ENCODE assay signal across 1 cellular context in the genomic region with DNA sequence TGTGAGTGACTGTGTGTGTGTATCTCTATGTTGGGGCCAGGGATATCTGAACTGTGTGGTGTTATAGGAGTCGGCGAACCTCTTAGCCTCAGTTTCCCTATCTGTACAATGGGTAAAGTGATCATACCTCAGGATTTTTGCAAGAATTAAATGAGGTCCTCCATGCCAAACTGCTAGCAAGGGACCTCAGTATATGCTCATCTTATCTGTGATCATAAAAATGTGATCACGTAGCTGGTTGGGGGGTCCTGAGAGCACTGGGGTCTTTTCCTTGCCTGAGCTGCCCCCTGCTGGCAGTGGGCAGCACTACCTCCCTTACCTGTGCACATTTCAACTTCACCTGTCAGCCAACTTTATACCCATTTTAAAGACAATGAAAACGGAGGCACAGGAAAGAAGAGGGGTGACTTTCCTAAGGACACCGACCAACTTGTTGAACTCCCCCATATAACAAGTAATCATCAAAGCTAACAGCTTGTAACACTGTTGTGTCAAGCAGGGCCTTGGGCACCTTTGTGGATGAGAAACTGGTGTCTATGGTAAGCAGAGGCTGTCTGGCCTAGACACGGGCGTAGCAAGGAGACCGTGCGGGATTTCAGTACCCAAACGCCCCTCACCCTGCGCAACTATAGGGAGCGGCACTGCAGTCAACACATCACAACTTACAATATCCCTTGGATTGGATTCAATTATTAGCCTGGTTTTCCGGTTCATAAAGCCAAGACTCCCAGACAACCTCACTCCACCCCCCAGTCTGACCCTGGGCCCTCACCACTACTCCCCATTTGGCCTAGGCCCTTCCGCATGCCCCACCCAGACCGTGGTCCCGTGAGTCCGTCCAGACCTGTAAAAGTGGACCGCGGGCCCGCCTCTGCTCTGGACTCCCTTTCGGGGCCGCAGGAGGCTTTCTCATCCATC.
TF ChIP-seq lines count a peak whose summit lies in the region.

No MANE protein-coding gene starts in this region.

TF ChIP-seq in HepG2, 621 proteins besides CTCF, POLR2A, EP300 and RAD21 (continues in another document):
- no peak for TF ChIP-seq ZFY (CRISPR knock-in tag; IDR thresholded peaks at IDR 0.05)
- TF ChIP-seq, protein P1, sequence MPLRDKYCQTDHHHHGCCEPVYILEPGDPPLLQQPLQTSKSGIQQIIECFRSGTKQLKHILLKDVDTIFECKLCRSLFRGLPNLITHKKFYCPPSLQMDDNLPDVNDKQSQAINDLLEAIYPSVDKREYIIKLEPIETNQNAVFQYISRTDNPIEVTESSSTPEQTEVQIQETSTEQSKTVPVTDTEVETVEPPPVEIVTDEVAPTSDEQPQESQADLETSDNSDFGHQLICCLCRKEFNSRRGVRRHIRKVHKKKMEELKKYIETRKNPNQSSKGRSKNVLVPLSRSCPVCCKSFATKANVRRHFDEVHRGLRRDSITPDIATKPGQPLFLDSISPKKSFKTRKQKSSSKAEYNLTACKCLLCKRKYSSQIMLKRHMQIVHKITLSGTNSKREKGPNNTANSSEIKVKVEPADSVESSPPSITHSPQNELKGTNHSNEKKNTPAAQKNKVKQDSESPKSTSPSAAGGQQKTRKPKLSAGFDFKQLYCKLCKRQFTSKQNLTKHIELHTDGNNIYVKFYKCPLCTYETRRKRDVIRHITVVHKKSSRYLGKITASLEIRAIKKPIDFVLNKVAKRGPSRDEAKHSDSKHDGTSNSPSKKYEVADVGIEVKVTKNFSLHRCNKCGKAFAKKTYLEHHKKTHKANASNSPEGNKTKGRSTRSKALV (CRISPR knock-in tag; IDR thresholded peaks at IDR 0.05), result peak; percentile 13; the same call in 1 of the 2 replicates
- no peak for TF ChIP-seq FOXA1 (IDR thresholded peaks at IDR 0.05)
- TF ChIP-seq FOXA1 (CRISPR knock-in tag; IDR thresholded peaks at IDR 0.05), result no peak
- TF ChIP-seq SMAD1 (CRISPR knock-in tag; IDR thresholded peaks at IDR 0.05; ENCODE audit: borderline replicate concordance, low read depth), result no peak
- peak; percentile 28; the same call in 1 of the 2 replicates for TF ChIP-seq ZFP82 (CRISPR knock-in tag; IDR thresholded peaks at IDR 0.05; ENCODE audit: borderline replicate concordance)
- TF ChIP-seq, protein P2, sequence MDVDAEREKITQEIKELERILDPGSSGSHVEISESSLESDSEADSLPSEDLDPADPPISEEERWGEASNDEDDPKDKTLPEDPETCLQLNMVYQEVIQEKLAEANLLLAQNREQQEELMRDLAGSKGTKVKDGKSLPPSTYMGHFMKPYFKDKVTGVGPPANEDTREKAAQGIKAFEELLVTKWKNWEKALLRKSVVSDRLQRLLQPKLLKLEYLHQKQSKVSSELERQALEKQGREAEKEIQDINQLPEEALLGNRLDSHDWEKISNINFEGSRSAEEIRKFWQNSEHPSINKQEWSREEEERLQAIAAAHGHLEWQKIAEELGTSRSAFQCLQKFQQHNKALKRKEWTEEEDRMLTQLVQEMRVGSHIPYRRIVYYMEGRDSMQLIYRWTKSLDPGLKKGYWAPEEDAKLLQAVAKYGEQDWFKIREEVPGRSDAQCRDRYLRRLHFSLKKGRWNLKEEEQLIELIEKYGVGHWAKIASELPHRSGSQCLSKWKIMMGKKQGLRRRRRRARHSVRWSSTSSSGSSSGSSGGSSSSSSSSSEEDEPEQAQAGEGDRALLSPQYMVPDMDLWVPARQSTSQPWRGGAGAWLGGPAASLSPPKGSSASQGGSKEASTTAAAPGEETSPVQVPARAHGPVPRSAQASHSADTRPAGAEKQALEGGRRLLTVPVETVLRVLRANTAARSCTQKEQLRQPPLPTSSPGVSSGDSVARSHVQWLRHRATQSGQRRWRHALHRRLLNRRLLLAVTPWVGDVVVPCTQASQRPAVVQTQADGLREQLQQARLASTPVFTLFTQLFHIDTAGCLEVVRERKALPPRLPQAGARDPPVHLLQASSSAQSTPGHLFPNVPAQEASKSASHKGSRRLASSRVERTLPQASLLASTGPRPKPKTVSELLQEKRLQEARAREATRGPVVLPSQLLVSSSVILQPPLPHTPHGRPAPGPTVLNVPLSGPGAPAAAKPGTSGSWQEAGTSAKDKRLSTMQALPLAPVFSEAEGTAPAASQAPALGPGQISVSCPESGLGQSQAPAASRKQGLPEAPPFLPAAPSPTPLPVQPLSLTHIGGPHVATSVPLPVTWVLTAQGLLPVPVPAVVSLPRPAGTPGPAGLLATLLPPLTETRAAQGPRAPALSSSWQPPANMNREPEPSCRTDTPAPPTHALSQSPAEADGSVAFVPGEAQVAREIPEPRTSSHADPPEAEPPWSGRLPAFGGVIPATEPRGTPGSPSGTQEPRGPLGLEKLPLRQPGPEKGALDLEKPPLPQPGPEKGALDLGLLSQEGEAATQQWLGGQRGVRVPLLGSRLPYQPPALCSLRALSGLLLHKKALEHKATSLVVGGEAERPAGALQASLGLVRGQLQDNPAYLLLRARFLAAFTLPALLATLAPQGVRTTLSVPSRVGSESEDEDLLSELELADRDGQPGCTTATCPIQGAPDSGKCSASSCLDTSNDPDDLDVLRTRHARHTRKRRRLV (CRISPR knock-in tag; IDR thresholded peaks at IDR 0.05), result peak; percentile 22; the same call in 1 of the 2 replicates
- TF ChIP-seq, protein P3, sequence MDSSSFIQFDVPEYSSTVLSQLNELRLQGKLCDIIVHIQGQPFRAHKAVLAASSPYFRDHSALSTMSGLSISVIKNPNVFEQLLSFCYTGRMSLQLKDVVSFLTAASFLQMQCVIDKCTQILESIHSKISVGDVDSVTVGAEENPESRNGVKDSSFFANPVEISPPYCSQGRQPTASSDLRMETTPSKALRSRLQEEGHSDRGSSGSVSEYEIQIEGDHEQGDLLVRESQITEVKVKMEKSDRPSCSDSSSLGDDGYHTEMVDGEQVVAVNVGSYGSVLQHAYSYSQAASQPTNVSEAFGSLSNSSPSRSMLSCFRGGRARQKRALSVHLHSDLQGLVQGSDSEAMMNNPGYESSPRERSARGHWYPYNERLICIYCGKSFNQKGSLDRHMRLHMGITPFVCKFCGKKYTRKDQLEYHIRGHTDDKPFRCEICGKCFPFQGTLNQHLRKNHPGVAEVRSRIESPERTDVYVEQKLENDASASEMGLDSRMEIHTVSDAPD (CRISPR knock-in tag; IDR thresholded peaks at IDR 0.05), result no peak
- TF ChIP-seq ZSCAN22 (CRISPR knock-in tag; IDR thresholded peaks at IDR 0.05), result 0 out of 2 replicates have a peak, but pooled peaks have one; percentile 57
- TF ChIP-seq, protein P4, sequence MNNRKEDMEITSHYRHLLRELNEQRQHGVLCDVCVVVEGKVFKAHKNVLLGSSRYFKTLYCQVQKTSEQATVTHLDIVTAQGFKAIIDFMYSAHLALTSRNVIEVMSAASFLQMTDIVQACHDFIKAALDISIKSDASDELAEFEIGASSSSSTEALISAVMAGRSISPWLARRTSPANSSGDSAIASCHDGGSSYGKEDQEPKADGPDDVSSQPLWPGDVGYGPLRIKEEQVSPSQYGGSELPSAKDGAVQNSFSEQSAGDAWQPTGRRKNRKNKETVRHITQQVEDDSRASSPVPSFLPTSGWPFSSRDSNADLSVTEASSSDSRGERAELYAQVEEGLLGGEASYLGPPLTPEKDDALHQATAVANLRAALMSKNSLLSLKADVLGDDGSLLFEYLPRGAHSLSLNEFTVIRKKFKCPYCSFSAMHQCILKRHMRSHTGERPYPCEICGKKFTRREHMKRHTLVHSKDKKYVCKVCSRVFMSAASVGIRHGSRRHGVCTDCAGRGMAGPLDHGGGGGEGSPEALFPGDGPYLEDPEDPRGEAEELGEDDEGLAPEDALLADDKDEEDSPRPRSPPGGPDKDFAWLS (CRISPR knock-in tag; IDR thresholded peaks at IDR 0.05; ENCODE audit: borderline replicate concordance), result peak; percentile 7; the same call in 1 of the 2 replicates
- TF ChIP-seq ZNF468 (CRISPR knock-in tag; IDR thresholded peaks at IDR 0.05), result 0 out of 2 replicates have a peak, but pooled peaks have one; percentile 39
- TF ChIP-seq ZEB1 (IDR thresholded peaks at IDR 0.05; ENCODE audit: insufficient replicate concordance, low read depth), result peak; percentile 73
- TF ChIP-seq, protein P5, sequence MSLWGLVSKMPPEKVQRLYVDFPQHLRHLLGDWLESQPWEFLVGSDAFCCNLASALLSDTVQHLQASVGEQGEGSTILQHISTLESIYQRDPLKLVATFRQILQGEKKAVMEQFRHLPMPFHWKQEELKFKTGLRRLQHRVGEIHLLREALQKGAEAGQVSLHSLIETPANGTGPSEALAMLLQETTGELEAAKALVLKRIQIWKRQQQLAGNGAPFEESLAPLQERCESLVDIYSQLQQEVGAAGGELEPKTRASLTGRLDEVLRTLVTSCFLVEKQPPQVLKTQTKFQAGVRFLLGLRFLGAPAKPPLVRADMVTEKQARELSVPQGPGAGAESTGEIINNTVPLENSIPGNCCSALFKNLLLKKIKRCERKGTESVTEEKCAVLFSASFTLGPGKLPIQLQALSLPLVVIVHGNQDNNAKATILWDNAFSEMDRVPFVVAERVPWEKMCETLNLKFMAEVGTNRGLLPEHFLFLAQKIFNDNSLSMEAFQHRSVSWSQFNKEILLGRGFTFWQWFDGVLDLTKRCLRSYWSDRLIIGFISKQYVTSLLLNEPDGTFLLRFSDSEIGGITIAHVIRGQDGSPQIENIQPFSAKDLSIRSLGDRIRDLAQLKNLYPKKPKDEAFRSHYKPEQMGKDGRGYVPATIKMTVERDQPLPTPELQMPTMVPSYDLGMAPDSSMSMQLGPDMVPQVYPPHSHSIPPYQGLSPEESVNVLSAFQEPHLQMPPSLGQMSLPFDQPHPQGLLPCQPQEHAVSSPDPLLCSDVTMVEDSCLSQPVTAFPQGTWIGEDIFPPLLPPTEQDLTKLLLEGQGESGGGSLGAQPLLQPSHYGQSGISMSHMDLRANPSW (CRISPR knock-in tag; IDR thresholded peaks at IDR 0.05; ENCODE audit: borderline replicate concordance), result peak; percentile 57; the same call in 1 of the 2 replicates
- no peak for TF ChIP-seq BRF2 (CRISPR knock-in tag; IDR thresholded peaks at IDR 0.05)
- no peak for TF ChIP-seq FOXA3 (CRISPR knock-in tag; IDR thresholded peaks at IDR 0.05)
- TF ChIP-seq ZMYM3 (CRISPR knock-in tag; IDR thresholded peaks at IDR 0.05), result peak; percentile 92
- TF ChIP-seq KDM1A (CRISPR knock-in tag; IDR thresholded peaks at IDR 0.05), result peak; percentile 92
- peak; percentile 47; the same call in 1 of the 2 replicates for TF ChIP-seq ADNP (CRISPR knock-in tag; IDR thresholded peaks at IDR 0.05)
- TF ChIP-seq ZNF776 (CRISPR knock-in tag; IDR thresholded peaks at IDR 0.05), result peak; percentile 23; the same call in 1 of the 2 replicates
- 0 out of 2 replicates have a peak, but pooled peaks have one; percentile 15 for TF ChIP-seq ZNF142 (CRISPR knock-in tag; IDR thresholded peaks at IDR 0.05)
